Comparison of ENCODE assay signal across 20 cellular contexts in the genomic region with DNA sequence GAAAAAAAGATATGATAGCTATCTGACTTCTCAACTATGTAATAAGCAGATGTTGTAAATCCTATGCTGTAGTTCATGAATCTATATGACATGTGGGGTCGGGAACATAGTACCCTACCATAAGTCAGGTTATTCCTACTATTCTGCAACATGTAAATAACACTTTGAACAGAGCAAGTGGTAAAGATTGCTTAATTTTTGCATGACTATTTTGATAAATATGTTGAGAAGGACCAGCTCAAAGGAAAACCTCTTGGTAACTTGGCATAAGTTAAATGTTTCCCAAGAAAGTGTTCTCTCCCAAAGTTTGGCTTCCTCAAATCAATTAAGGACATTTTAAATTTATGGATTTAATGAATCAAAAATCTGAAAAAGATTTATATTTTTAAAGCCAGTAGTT.
"Had no signal": no experiment of that assay in that cellular context is flagged by ENCODE, and none has a peak within 500 bp of the region (broad histone marks: within the 10 kb centered on the region; RNA-seq: fewer than 3 reads in every experiment).

No MANE protein-coding gene starts in this region.

- H3K4me1 Mint-ChIP-seq: natural killer cell; stimulated activated naive B cell treated with anti-CD40 and anti-IgM and Interleukin-4, amounts not matched to agents 10 μg/mL and 1 μg/mL and 100 μg/mL, for 72 hours had no signal

- H3K27ac ChIP-seq: dorsolateral prefrontal cortex, foreskin keratinocyte, hepatocyte, lower lobe of right lung, parathyroid adenoma, upper lobe of right lung, WERI-Rb-1 had no signal

- H3K9me3 ChIP-seq: lower lobe of right lung, upper lobe of right lung had no signal

- H3K4me2 ChIP-seq: hepatocyte had no signal

- H2AFZ ChIP-seq: hepatocyte, parathyroid adenoma had no signal

- FAIRE-seq: astrocyte, colon had no signal

- H3K4me3 ChIP-seq: dorsolateral prefrontal cortex, hepatocyte, lower lobe of right lung, upper lobe of right lung had no signal

- DNase-seq: activated CD4-positive, alpha-beta T cell treated with anti-CD3 and anti-CD28 coated beads for 1 hour; activated CD8-positive, alpha-beta memory T cell treated with anti-CD3 and anti-CD28 coated beads for 24 hours; activated CD8-positive, alpha-beta memory T cell treated with anti-CD3 and anti-CD28 coated beads, Interleukin-2, amount 50 U/mL, for 48 hours; activated effector memory CD4-positive, alpha-beta T cell treated with anti-CD3 and anti-CD28 coated beads, Interleukin-2, amount 50 U/mL, for 16 hours; activated naive CD4-positive, alpha-beta T cell treated with anti-CD3 and anti-CD28 coated beads, Interleukin-2, amount 50 U/mL, for 16 hours; activated T-cell treated with anti-CD3 and anti-CD28 coated beads, Interleukin-2, amount 50 U/mL, for 72 hours; dorsolateral prefrontal cortex; foreskin keratinocyte; islet precursor cell; left colon; lower lobe of right lung; natural killer cell; stimulated activated CD4-positive, alpha-beta T cell treated with anti-CD3 and anti-CD28 coated beads, Interleukin-4, amount 100 ng/mL, for 24 hours; stimulated activated naive B cell treated with anti-CD40 and anti-IgM and Interleukin-4, amounts not matched to agents 10 μg/mL and 1 μg/mL and 100 μg/mL, for 72 hours; upper lobe of right lung; WERI-Rb-1 had no signal

- H3K27ac Mint-ChIP-seq: natural killer cell; stimulated activated naive B cell treated with anti-CD40 and anti-IgM and Interleukin-4, amounts not matched to agents 10 μg/mL and 1 μg/mL and 100 μg/mL, for 72 hours had no signal

- H3K4me1 ChIP-seq: foreskin keratinocyte, lower lobe of right lung, parathyroid adenoma, upper lobe of right lung had no signal

- H3K9ac ChIP-seq: parathyroid adenoma had no signal

- H3K9me3 Mint-ChIP-seq: activated T-cell treated with anti-CD3 and anti-CD28 coated beads, Interleukin-2, amount 50 U/mL, for 72 hours; natural killer cell; stimulated activated naive B cell treated with anti-CD40 and anti-IgM and Interleukin-4, amounts not matched to agents 10 μg/mL and 1 μg/mL and 100 μg/mL, for 72 hours had no signal

- H3K27me3 ChIP-seq: dorsolateral prefrontal cortex, foreskin keratinocyte, hepatocyte, upper lobe of right lung had no signal

- H3K27me3 Mint-ChIP-seq: stimulated activated naive B cell treated with anti-CD40 and anti-IgM and Interleukin-4, amounts not matched to agents 10 μg/mL and 1 μg/mL and 100 μg/mL, for 72 hours had no signal

- H3K4me3 Mint-ChIP-seq: activated T-cell treated with anti-CD3 and anti-CD28 coated beads, Interleukin-2, amount 50 U/mL, for 72 hours; natural killer cell; stimulated activated naive B cell treated with anti-CD40 and anti-IgM and Interleukin-4, amounts not matched to agents 10 μg/mL and 1 μg/mL and 100 μg/mL, for 72 hours had no signal
